14 cellular contexts compared by ENCODE assay signal in the genomic region with DNA sequence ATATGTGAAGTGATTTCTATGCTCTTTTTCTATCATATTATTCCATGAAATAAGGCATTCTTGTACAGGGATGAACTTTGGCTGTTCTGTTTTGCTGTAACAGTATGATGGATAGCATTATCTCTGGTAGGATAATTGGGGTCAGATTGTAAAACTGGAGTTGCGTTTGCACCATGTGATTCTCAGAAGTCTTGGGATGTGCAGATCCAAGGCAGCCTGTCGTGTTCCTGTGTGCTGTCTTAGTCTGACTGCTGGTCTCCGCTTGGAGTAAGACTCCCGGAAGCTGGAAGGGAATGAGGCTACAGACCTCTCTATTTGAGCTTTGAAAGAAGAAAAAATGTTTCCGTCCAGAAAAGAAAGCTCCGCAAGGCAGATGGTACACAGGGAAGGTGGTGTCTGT.
"Had no signal": no experiment of that assay in that cellular context is flagged by ENCODE, and none has a peak within 500 bp of the region (broad histone marks: within the 10 kb centered on the region; RNA-seq: fewer than 3 reads in every experiment).

No MANE protein-coding gene starts in this region.

- DNase-seq: activated CD4-positive, alpha-beta T cell treated with anti-CD3 and anti-CD28 coated beads, Interleukin-2, amount 50 U/mL, for 4 hours; activated naive CD4-positive, alpha-beta T cell treated with anti-CD3 and anti-CD28 coated beads for 36 hours; activated naive CD8-positive, alpha-beta T cell treated with anti-CD3 and anti-CD28 coated beads, Interleukin-2, amount 50 U/mL, for 24 hours; activated T-cell treated with anti-CD3 and anti-CD28 coated beads for 4 hours; endodermal cell; foreskin keratinocyte; heart right ventricle; mammary epithelial cell; naive B cell; stimulated activated CD4-positive, alpha-beta T cell treated with anti-CD3 and anti-CD28 coated beads, Interleukin-12 subunit alpha, Interleukin-12 subunit beta, amount 100 ng/mL, for 4 hours; stimulated activated CD4-positive, alpha-beta T cell treated with anti-CD3 and anti-CD28 coated beads, Interleukin-2, amount 100 ng/mL, for 24 hours; stomach; testis had no signal

- ATAC-seq: activated naive CD8-positive, alpha-beta T cell treated with anti-CD3 and anti-CD28 coated beads, Interleukin-2, amount 50 U/mL, for 24 hours; foreskin keratinocyte had no signal

- H3K27me3 ChIP-seq: foreskin keratinocyte, heart right ventricle, stomach, testis had no signal

- H3K9me3 ChIP-seq: testis had no signal

- H3K4me3 ChIP-seq: heart right ventricle, stomach, testis had no signal

- H2AFZ ChIP-seq: parathyroid adenoma had no signal

- H3K4me1 ChIP-seq: foreskin keratinocyte, parathyroid adenoma had no signal

- H3K36me3 ChIP-seq: stomach had no signal

- H3K27ac ChIP-seq: foreskin keratinocyte, parathyroid adenoma, stomach, testis had no signal
